15 cellular contexts compared by ENCODE assay signal in the genomic region with DNA sequence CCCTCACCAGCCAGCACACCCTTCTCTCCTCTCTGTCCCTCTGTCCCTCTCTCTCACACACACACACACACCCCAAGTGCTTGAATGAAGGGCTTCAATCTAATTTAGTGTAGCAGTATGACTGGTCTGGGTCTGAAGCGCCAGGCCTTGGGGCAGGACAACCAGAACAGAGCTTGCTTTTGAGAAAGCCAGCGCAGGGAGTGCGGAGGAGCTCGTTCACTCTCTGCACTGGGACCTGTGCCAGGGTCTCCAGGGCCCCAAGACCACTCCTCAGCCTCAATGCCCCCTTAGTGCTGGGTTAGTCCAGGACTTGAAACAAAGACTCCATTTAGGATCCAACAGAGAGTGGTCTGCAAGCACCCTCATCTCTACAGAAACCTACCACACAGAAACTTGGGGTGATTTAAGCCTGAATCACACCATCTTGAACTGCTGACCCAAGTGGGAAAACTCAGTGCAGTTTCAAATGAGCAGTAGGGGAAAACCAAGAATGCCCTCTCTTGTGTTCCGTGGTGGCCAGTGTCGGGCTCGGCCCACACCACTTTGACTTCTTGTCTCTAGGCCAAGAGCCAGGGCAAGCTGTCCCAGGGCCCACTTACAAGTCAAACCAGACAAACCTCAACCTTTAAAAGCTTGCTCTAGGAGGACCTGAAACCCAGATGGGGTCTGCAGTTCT.
A peak's percentile ranks its signal among the peaks of the same experiment; 100 is the strongest.
DNase-seq lines count a peak whose midpoint lies in the region; TF ChIP-seq lines count a peak whose summit lies in the region.
"Had no signal": no experiment of that assay in that cellular context is flagged by ENCODE, and none has a peak within 500 bp of the region (broad histone marks: within the 10 kb centered on the region; RNA-seq: fewer than 3 reads in every experiment).

No MANE protein-coding gene starts in this region.

- H3K4me1 Mint-ChIP-seq in endothelial cell (ENCODE audit: unreplicated experiment): peaks cover 64% of the 10 kb centered on the region

- peaks cover 2% of the 10 kb centered on the region for H3K27me3 Mint-ChIP-seq in endothelial cell (ENCODE audit: unreplicated experiment)
- H3K27me3 Mint-ChIP-seq: central memory CD8-positive, alpha-beta T cell had no signal

- peak overlapping the region; percentile 91 for H3K27ac Mint-ChIP-seq in endothelial cell (ENCODE audit: unreplicated experiment)
- H3K27ac Mint-ChIP-seq: activated T-helper 2 cell treated with anti-CD3 and anti-CD28 coated beads, Interferon-gamma antibody, Interleukin-2, Interleukin-4, amounts not matched to agents 10 μg/mL and 5 μg/mL and 100 μg/mL, durations not matched to agents 14 hours and 24 hours and 36 hours had no signal

- no peak overlapping the region for H3K4me3 ChIP-seq in ACC112 (ENCODE audit: low read depth, low read length)
- H3K4me3 ChIP-seq in HL-60 (replicated peaks; ENCODE audit: insufficient read depth, low read length): no peak overlapping the region

- peaks cover 10% of the 10 kb centered on the region for H3K79me2 ChIP-seq in ACC112 (ENCODE audit: control insufficient read depth, insufficient read depth, low read length, unreplicated experiment)

- H2AFZ ChIP-seq in ACC112 (ENCODE audit: low read length, unreplicated experiment): no peak overlapping the region

- H3K4me3 Mint-ChIP-seq in endothelial cell (ENCODE audit: unreplicated experiment): no peak overlapping the region
- H3K4me3 Mint-ChIP-seq: central memory CD8-positive, alpha-beta T cell had no signal

- H3K36me3 ChIP-seq in ACC112 (ENCODE audit: insufficient read depth, low read length): no peaks in the 10 kb centered on the region

- peaks cover 49% of the 10 kb centered on the region for H3K4me1 ChIP-seq in ACC112 (ENCODE audit: control insufficient read depth, insufficient read depth, low read length, unreplicated experiment)

- H3K27me3 ChIP-seq in ACC112 (ENCODE audit: insufficient read depth, low read length): no peaks in the 10 kb centered on the region
- H3K27me3 ChIP-seq in HL-60 (ENCODE audit: insufficient read depth, poor library complexity, severe bottlenecking): no peaks in the 10 kb centered on the region

- TF ChIP-seq CTCF in HL-60 (IDR thresholded peaks at IDR 0.05; ENCODE audit: insufficient read depth, low read length) (no peak), endothelial cell (IDR thresholded peaks at IDR 0.05; ENCODE audit: unreplicated experiment) (no peak)

- H3K27ac ChIP-seq in ACC112 (ENCODE audit: low read depth, low read length) (peak overlapping the region; percentile 74; the same call in 1 of the 2 replicates), HL-60 (replicated peaks) (peak overlapping the region; percentile 59)

- DNase-seq in HL-60 (ENCODE audit: low read depth in 1 of 2, low spot score in 1 of 2) (no peak), endothelial cell (ENCODE audit: low spot score) (no peak), pons (ENCODE audit: low spot score) (peak; percentile 53), NCI-H146 (lab: John Stamatoyannopoulos, UW) (no peak), NCI-H526 (lab: John Stamatoyannopoulos, UW) (no peak), cerebellar nuclear complex (lab: John Stamatoyannopoulos, UW) (no peak), GM19240 (ENCODE audit: insufficient read length, low spot score) (no peak)
- DNase-seq: NCI-H1694; NCI-H748 treated with DMSO at 0.1 percent for 48 hours; occipital lobe; SHP77; stimulated activated CD4-positive, alpha-beta T cell treated with anti-CD3 and anti-CD28 coated beads, Interleukin-4, amount 100 ng/mL, for 1 hour had no signal

- peaks cover 11% of the 10 kb centered on the region for H3K36me3 Mint-ChIP-seq in endothelial cell (ENCODE audit: low read depth, unreplicated experiment)

- H3K9me3 Mint-ChIP-seq in endothelial cell (ENCODE audit: unreplicated experiment): no peaks in the 10 kb centered on the region
- H3K9me3 Mint-ChIP-seq: activated T-helper 2 cell treated with anti-CD3 and anti-CD28 coated beads, Interferon-gamma antibody, Interleukin-2, Interleukin-4, amounts not matched to agents 10 μg/mL and 5 μg/mL and 100 μg/mL, durations not matched to agents 14 hours and 24 hours and 36 hours; central memory CD8-positive, alpha-beta T cell had no signal
